ENCODE assay signal across 19 cellular contexts in genomic region chr12:90075685-90076084, GRCh38.
"Had no signal": no experiment of that assay in that cellular context is flagged by ENCODE, and none has a peak within 500 bp of the region (broad histone marks: within the 10 kb centered on the region; RNA-seq: fewer than 3 reads in every experiment).

No MANE protein-coding gene starts in this region.

- H3K27ac ChIP-seq: ascending aorta, breast epithelium, gastroesophageal sphincter, heart left ventricle, transverse colon, vagina, WERI-Rb-1 had no signal

- ATAC-seq: esophagus mucosa, gastroesophageal sphincter, heart left ventricle, left lobe of liver had no signal

- H3K4me3 Mint-ChIP-seq: activated naive CD4-positive, alpha-beta T cell treated with anti-CD3 and anti-CD28 coated beads for 36 hours; nephron progenitor cell had no signal

- DNase-seq: activated CD4-positive, alpha-beta T cell treated with anti-CD3 and anti-CD28 coated beads for 4 hours; activated naive CD4-positive, alpha-beta T cell treated with anti-CD3 and anti-CD28 coated beads for 36 hours; cerebellar nuclear complex; cortex of kidney; heart left ventricle; kidney; nephron progenitor cell; occipital lobe; retina; stimulated activated naive CD4-positive, alpha-beta T cell; transverse colon; WERI-Rb-1 had no signal

- H3K4me3 ChIP-seq: ascending aorta, breast epithelium, gastroesophageal sphincter, heart left ventricle, lung, transverse colon, vagina had no signal

- H3K27ac Mint-ChIP-seq: activated naive CD4-positive, alpha-beta T cell treated with anti-CD3 and anti-CD28 coated beads for 36 hours; nephron progenitor cell had no signal

- H3K4me1 Mint-ChIP-seq: nephron progenitor cell had no signal

- H3K9me3 ChIP-seq: ascending aorta, breast epithelium, gastroesophageal sphincter, heart left ventricle, transverse colon, vagina had no signal

- H3K36me3 ChIP-seq: ascending aorta, breast epithelium, gastroesophageal sphincter, heart left ventricle, transverse colon, vagina, WERI-Rb-1 had no signal

- H3K4me1 ChIP-seq: ascending aorta, breast epithelium, gastroesophageal sphincter, heart left ventricle, transverse colon, vagina had no signal

- H3K9me3 Mint-ChIP-seq: activated naive CD4-positive, alpha-beta T cell treated with anti-CD3 and anti-CD28 coated beads for 36 hours; nephron progenitor cell had no signal
